8 cellular contexts compared by ENCODE assay signal in the genomic region with DNA sequence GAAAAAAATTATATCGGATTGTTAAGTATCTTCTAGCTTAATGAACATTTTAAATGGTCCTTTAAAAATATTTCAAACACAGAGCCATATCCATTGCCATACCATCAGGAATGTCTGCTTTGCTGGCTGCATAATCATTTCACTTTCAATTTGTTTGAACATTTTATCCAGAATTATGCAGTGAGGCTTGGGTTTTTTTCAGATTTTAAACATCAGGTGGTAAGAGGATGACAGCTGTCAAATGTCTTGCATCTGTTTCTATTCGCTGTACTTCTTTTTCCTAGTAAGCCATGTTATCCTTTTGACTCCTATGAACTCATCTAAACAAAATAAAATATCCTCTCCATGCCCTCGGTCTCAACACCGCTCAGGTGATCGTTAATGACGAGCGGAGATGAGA. TPM values are rescaled to one million over a fixed set of nuclear protein-coding genes. Genes with fewer than 3 reads are reported as not detected.
DNase-seq lines count a peak whose midpoint lies in the region; ATAC-seq and TF ChIP-seq lines count a peak whose summit lies in the region.

No MANE protein-coding gene starts in this region.

- TSS peak; percentile 39 for BruUV-seq in IMR-90 (replicated peaks; lab: Mats Ljungman, UMichigan)

- H3K9me3 Mint-ChIP-seq in chondrocyte (ENCODE audit: low read depth): no peaks in the 10 kb centered on the region
- H3K9me3 Mint-ChIP-seq in naive thymus-derived CD8-positive, alpha-beta T cell: peaks cover 0 to 3% (median 0%) of the 10 kb centered on the region in 9 donors

- H2BK20ac ChIP-seq in IMR-90 (ENCODE audit: low read depth, low read length): no peak overlapping the region

- 0 out of 2 replicates have a peak overlapping the region, but pooled peaks have one; percentile 36 for H3K56ac ChIP-seq in IMR-90 (ENCODE audit: extremely low read depth, insufficient read depth, low read length)

- peaks cover 16 to 38% of the 10 kb centered on the region in 2 experiments for H3K79me1 ChIP-seq in IMR-90 (ENCODE audit: low read depth in 1 of 2, low read length in 2 of 2)

- dilution Hi-C loops in IMR-90 (cut with HindIII; ENCODE audit: low sequenced_read_pairs, unreplicated experiment): no loop called here

- peak overlapping the region; percentile 79 for H2AK9ac ChIP-seq in IMR-90 (replicated peaks; ENCODE audit: low read depth, low read length, poor library complexity)

- H3K27me3 ChIP-seq in BLaER1 (no peaks in the 10 kb centered on the region), IMR-90 (ENCODE audit: control insufficient read depth, insufficient read depth, low read length) (no peaks in the 10 kb centered on the region)

- H3K14ac ChIP-seq in IMR-90 (replicated peaks; ENCODE audit: low read depth, low read length): peak overlapping the region; percentile 36; the same call in 1 of the 2 replicates

- peak overlapping the region; percentile 64 to 83; a peak in 3 of 4 replicates for H4K8ac ChIP-seq in IMR-90 (ENCODE audit: low read depth in 2 of 2, low read length in 2 of 2)

- H3K4me1 Mint-ChIP-seq in chondrocyte (ENCODE audit: low read depth): peaks cover 30% of the 10 kb centered on the region
- H3K4me1 Mint-ChIP-seq in naive thymus-derived CD8-positive, alpha-beta T cell: peaks cover 13 to 46% (median 40%) of the 10 kb centered on the region in 4 donors

- POLR2A ChIA-PET in IMR-90 (lab: Charles Lee; ENCODE audit: unreplicated experiment): no interaction called here
- POLR2A ChIA-PET in naive thymus-derived CD8-positive, alpha-beta T cell (lab: Charles Lee): interaction anchor here (0.6 to 3.6 kb wide), 8 partner anchors 12 to 1541 kb away, joined by 3 to 38 read pairs (median 4); partner anchors contain the start of genes LIAS and RPL9

- ATAC-seq in IMR-90 (ENCODE audit: low read depth): no peak
- ATAC-seq in naive thymus-derived CD8-positive, alpha-beta T cell: no peak
- no peak for ATAC-seq in HG03097 (IDR thresholded peaks at IDR 0.05; ENCODE audit: low FRiP score, unreplicated experiment)
- ATAC-seq in HG03521 (IDR thresholded peaks at IDR 0.05; ENCODE audit: unreplicated experiment): no peak
- ATAC-seq in GM21423 (IDR thresholded peaks at IDR 0.05; ENCODE audit: unreplicated experiment): no peak

- H4K20me1 ChIP-seq in BLaER1 (peaks cover 47% of the 10 kb centered on the region), IMR-90 (ENCODE audit: insufficient read depth, low read length) (peaks cover 26% of the 10 kb centered on the region)

- H3K27me3 Mint-ChIP-seq in chondrocyte (ENCODE audit: low read depth): peaks cover under 1% of the 10 kb centered on the region
- no peaks in the 10 kb centered on the region for H3K27me3 Mint-ChIP-seq in naive thymus-derived CD8-positive, alpha-beta T cell

- no peak overlapping the region for H2AK5ac ChIP-seq in IMR-90 (ENCODE audit: low read depth, low read length)

- in situ Hi-C loops in IMR-90 (cut with MboI; ENCODE audit: low sequenced_read_pairs): no loop called here

- peak overlapping the region; percentile 13; the same call in 1 of the 2 replicates for H4K5ac ChIP-seq in IMR-90 (ENCODE audit: low read depth, low read length)

- H2BK120ac ChIP-seq in IMR-90 (ENCODE audit: low read depth, low read length): no peak overlapping the region

- peaks cover 18% of the 10 kb centered on the region; the same call in 1 of the 2 replicates for H3K36me3 ChIP-seq in BLaER1
- H3K36me3 ChIP-seq in IMR-90 (ENCODE audit: control insufficient read depth, insufficient read depth, low read length): no peaks in the 10 kb centered on the region

- H3K9ac ChIP-seq in BLaER1 (peak overlapping the region; percentile 87), IMR-90 (ENCODE audit: low read depth, low read length) (peak overlapping the region; percentile 78)

- no peak overlapping the region for H2BK15ac ChIP-seq in IMR-90 (ENCODE audit: low read depth, low read length)

- no peaks in the 10 kb centered on the region for H3K36me3 Mint-ChIP-seq in chondrocyte (ENCODE audit: low read depth)
- peaks cover 0 to 7% (median 2%) of the 10 kb centered on the region in 3 donors for H3K36me3 Mint-ChIP-seq in naive thymus-derived CD8-positive, alpha-beta T cell

- intact Hi-C loops in IMR-90 (cut with micrococcal nuclease): loop anchor here (5.0 kb wide), 1 partner anchor 43 kb away; no protein-coding TSS in a partner anchor

- TF ChIP-seq CTCF in IMR-90 (conservative IDR thresholded peaks at IDR 0.05; ENCODE audit: low read depth, low read length): no peak
- no peak for TF ChIP-seq CTCF in chondrocyte (IDR thresholded peaks at IDR 0.05)

- H3K4ac ChIP-seq in IMR-90 (ENCODE audit: low read depth, low read length): peak overlapping the region; percentile 79

- no peak for TF ChIP-seq POLR2A in IMR-90 (IDR thresholded peaks at IDR 0.05; ENCODE audit: low read depth, low read length)

- 0 out of 2 replicates have a peak overlapping the region, but pooled peaks have one; percentile 2 for H3K18ac ChIP-seq in IMR-90 (ENCODE audit: low read depth, low read length)

- H3K23ac ChIP-seq in IMR-90 (ENCODE audit: low read depth, low read length): peak overlapping the region; percentile 41

- H3K4me3 Mint-ChIP-seq in chondrocyte (ENCODE audit: unreplicated experiment): peak overlapping the region; percentile 91
- peak overlapping the region; percentile 91 to 94 (median 93) for H3K4me3 Mint-ChIP-seq in naive thymus-derived CD8-positive, alpha-beta T cell

- peak overlapping the region; percentile 85 for H3K27ac ChIP-seq in BLaER1
- H3K27ac ChIP-seq in IMR-90 (ENCODE audit: insufficient read depth, low read length): no peak overlapping the region

- CTCF ChIA-PET in IMR-90 (lab: Yijun Ruan, JAX): no interaction called here

- WGBS in IMR-90 (ENCODE audit: extremely low coverage in 2 of 2, insufficient read length in 1 of 2), 2 experiments: no CpG with 5 or more reads among the region's 7 CpGs

- H3K27ac Mint-ChIP-seq in chondrocyte (ENCODE audit: unreplicated experiment): peak overlapping the region; percentile 94
- H3K27ac Mint-ChIP-seq in naive thymus-derived CD8-positive, alpha-beta T cell: peak overlapping the region; percentile 85 to 96 (median 94)

- TF ChIP-seq RAD21 in IMR-90 (IDR thresholded peaks at IDR 0.05; ENCODE audit: low read length): no peak

- H3K9me3 ChIP-seq in BLaER1 (peaks cover 19% of the 10 kb centered on the region), IMR-90 (ENCODE audit: control insufficient read depth, insufficient read depth, low read length) (no peaks in the 10 kb centered on the region)

- peaks cover 25% of the 10 kb centered on the region for H3K4me1 ChIP-seq in BLaER1
- peaks cover 3% of the 10 kb centered on the region for H3K4me1 ChIP-seq in IMR-90 (ENCODE audit: control insufficient read depth, insufficient read depth, low read length)

- no peak overlapping the region for H2BK5ac ChIP-seq in IMR-90 (ENCODE audit: low read depth, low read length, poor library complexity, severe bottlenecking)

- H4K91ac ChIP-seq in IMR-90 (ENCODE audit: insufficient read depth, low read depth, low read length): 0 out of 2 replicates have a peak overlapping the region, but pooled peaks have one; percentile 5

- H3K9me1 ChIP-seq in IMR-90 (ENCODE audit: insufficient read depth, low read length): peaks cover 4% of the 10 kb centered on the region; the same call in 1 of the 2 replicates

- peak overlapping the region; percentile 84 for H3K4me3 ChIP-seq in BLaER1
- peak overlapping the region; percentile 65 for H3K4me3 ChIP-seq in IMR-90 (ENCODE audit: insufficient read depth, low read depth, low read length)

- H3K4me2 ChIP-seq in BLaER1: peak overlapping the region; percentile 88
- H3K4me2 ChIP-seq in IMR-90 (ENCODE audit: low read depth, low read length): peak overlapping the region; percentile 87

- H2AFZ ChIP-seq in IMR-90 (replicated peaks; ENCODE audit: low read length, poor library complexity): peak overlapping the region; percentile 98

- DNase-seq in IMR-90: no peak
- DNase-seq in chondrocyte (ENCODE audit: low spot score): no peak
- no peak for DNase-seq in naive thymus-derived CD8-positive, alpha-beta T cell
- no peak for DNase-seq in hypothalamus (lab: John Stamatoyannopoulos, UW)

TF ChIP-seq in IMR-90, 13 proteins besides CTCF, POLR2A, EP300 and RAD21 (continues in another document):
- no peak for TF ChIP-seq SMC3 (IDR thresholded peaks at IDR 0.05; ENCODE audit: low read depth, low read length)
- TF ChIP-seq MAFK (IDR thresholded peaks at IDR 0.05; ENCODE audit: low read depth, low read length): no peak
- TF ChIP-seq, protein P1, sequence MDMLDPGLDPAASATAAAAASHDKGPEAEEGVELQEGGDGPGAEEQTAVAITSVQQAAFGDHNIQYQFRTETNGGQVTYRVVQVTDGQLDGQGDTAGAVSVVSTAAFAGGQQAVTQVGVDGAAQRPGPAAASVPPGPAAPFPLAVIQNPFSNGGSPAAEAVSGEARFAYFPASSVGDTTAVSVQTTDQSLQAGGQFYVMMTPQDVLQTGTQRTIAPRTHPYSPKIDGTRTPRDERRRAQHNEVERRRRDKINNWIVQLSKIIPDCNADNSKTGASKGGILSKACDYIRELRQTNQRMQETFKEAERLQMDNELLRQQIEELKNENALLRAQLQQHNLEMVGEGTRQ (IDR thresholded peaks at IDR 0.05; ENCODE audit: low read depth, low read length): no peak
- no peak for TF ChIP-seq ELK1 (IDR thresholded peaks at IDR 0.05; ENCODE audit: borderline replicate concordance, low read depth, low read length)
- no peak for TF ChIP-seq CHD1 (IDR thresholded peaks at IDR 0.05; ENCODE audit: low read depth, low read length)

RNA-seq across cellular contexts. Expression of gene RFC1, which starts 0.8 kb away (rescaled TPM):
- total RNA-seq in IMR-90 (2012; rRNA removed) (49.3 and 57.8 TPM in 2 replicates), chondrocyte (43.9 to 46.8 TPM (median 46.0 TPM) in 3 replicates)
- 15.9 and 18.4 TPM in 2 replicates for polyA plus RNA-seq in IMR-90 (2012; rRNA removed)
- polyA plus RNA-seq in IMR-90 (2012; cell fraction: cytosol; rRNA removed): 3.0 and 3.7 TPM in 2 replicates
- 1.6 and 18.5 TPM in 2 replicates for polyA plus RNA-seq in IMR-90 (2012; cell fraction: nucleus; rRNA removed; ENCODE audit: low replicate concordance)
- total RNA-seq in naive thymus-derived CD8-positive, alpha-beta T cell: 10 to 100 TPM; 52.2 to 54.6 TPM
- polyA plus RNA-seq in naive thymus-derived CD8-positive, alpha-beta T cell: 10 to 100 TPM; 26.6 to 43.2 (median 32.6) TPM

RNA-seq across cellular contexts. Expression of gene KLB, which starts 41.4 kb away (rescaled TPM):
- not detected in 2 replicates for total RNA-seq in IMR-90 (2012; rRNA removed)
- not detected in 2 replicates for polyA plus RNA-seq in IMR-90 (2012; rRNA removed)
- polyA plus RNA-seq in IMR-90 (2012; cell fraction: cytosol; rRNA removed): not detected in 2 replicates
- not detected in 2 replicates for polyA plus RNA-seq in IMR-90 (2012; cell fraction: nucleus; rRNA removed; ENCODE audit: low replicate concordance)
- not detected in 3 replicates for total RNA-seq in chondrocyte
- under 1 TPM in 1 of 2 experiments, not detected in 1; 0.05 TPM for total RNA-seq in naive thymus-derived CD8-positive, alpha-beta T cell
- polyA plus RNA-seq in naive thymus-derived CD8-positive, alpha-beta T cell: under 1 TPM in 1 of 3 donors, not detected in 2; 0.03 TPM
